In the genomic region with DNA sequence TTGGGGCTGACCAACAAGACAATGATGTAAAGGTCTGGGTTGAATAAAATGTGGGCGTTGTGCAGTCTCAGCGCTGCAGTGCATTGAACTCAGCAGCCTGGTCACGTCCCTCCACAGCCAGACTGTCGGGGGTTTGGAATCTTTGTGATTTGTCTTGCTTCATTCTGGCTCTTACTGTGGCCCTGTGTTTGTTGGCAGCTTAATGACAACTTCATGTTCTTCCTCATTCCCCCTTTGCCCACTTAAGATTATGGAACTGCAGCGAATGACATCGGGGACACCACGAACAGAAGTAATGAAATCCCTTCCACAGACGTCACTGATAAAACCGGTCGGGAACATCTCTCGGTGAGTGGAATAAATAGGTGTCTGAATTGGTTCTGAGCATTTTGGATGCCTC, we compare ENCODE assay signal across 16 cellular contexts.
DNase-seq lines count a peak whose midpoint lies in the region; ATAC-seq and TF ChIP-seq lines count a peak whose summit lies in the region.
"Had no signal": no experiment of that assay in that cellular context is flagged by ENCODE, and none has a peak within 500 bp of the region (broad histone marks: within the 10 kb centered on the region; RNA-seq: fewer than 3 reads in every experiment).

No MANE protein-coding gene starts in this region.

- peak; percentile 16 to 55 (median 50) for ATAC-seq in heart left ventricle
- peak; percentile 38 to 70 for ATAC-seq in left cardiac atrium

- H4K8ac ChIP-seq in neuronal stem cell (ENCODE audit: low read depth, low read length) = no peak overlapping the region

- H2AK5ac ChIP-seq in neuronal stem cell (ENCODE audit: low read depth, low read length) = no peak overlapping the region

- H2BK5ac ChIP-seq in neuronal stem cell (ENCODE audit: low read length) = no peak overlapping the region

- H3K27ac ChIP-seq in heart left ventricle (no peak overlapping the region), right atrium auricular region (peak overlapping the region in 1 of 2 donors; percentile 55), neuronal stem cell (replicated peaks; ENCODE audit: low read length) (no peak overlapping the region), testis (no peak overlapping the region)
- H3K27ac ChIP-seq: GM23248 had no signal

- H4K91ac ChIP-seq in neuronal stem cell (ENCODE audit: low read depth, low read length, poor library complexity) = no peak overlapping the region

- no peaks in the 10 kb centered on the region for H3K36me3 Mint-ChIP-seq in type B pancreatic cell
- H3K36me3 Mint-ChIP-seq: CD4-positive, alpha-beta memory T cell had no signal

- H3K27me3 ChIP-seq in heart left ventricle (peaks cover 0 to 2% (median 0%) of the 10 kb centered on the region in 9 donors), right atrium auricular region (no peaks in the 10 kb centered on the region), neuronal stem cell (ENCODE audit: control insufficient read depth in 3 of 3, insufficient read depth in 3 of 3, low read depth in 1 of 3, low read length in 3 of 3) (no peaks in the 10 kb centered on the region), testis (no peaks in the 10 kb centered on the region)

- no peak overlapping the region for H3K4me2 ChIP-seq in neuronal stem cell (ENCODE audit: insufficient read depth, low read length, poor library complexity, severe bottlenecking)

- peak overlapping the region; percentile 37 for H2AFZ ChIP-seq in neuronal stem cell (ENCODE audit: low read length)
- H2AFZ ChIP-seq: GM23248 had no signal

- H3K79me1 ChIP-seq in neuronal stem cell (ENCODE audit: low read depth, low read length) = no peaks in the 10 kb centered on the region

- no peak overlapping the region for H2BK15ac ChIP-seq in neuronal stem cell (ENCODE audit: low read length)

- no peak overlapping the region for H3K4me3 Mint-ChIP-seq in type B pancreatic cell
- H3K4me3 Mint-ChIP-seq: CD4-positive, alpha-beta memory T cell had no signal

- no peak for TF ChIP-seq CTCF in heart left ventricle (IDR thresholded peaks at IDR 0.05)
- TF ChIP-seq CTCF in right atrium auricular region (IDR thresholded peaks at IDR 0.05) = no peak
- TF ChIP-seq CTCF in testis (IDR thresholded peaks at IDR 0.05) = no peak
- TF ChIP-seq CTCF in type B pancreatic cell (conservative IDR thresholded peaks at IDR 0.05) = no peak

- 57 to 67% (median 62%) methylated on average over 11 of the region's 11 CpGs for WGBS in heart left ventricle, 4 donors
- WGBS in neuronal stem cell (ENCODE audit: extremely low coverage in 2 of 2, insufficient read length in 2 of 2, insufficient replicate concordance in 1 of 2), 2 donors = no CpG with 5 or more reads among the region's 11 CpGs
- 91 to 94% methylated on average over 11 of the region's 11 CpGs for WGBS in testis, 2 donors

- H3K27me3 Mint-ChIP-seq in type B pancreatic cell = no peaks in the 10 kb centered on the region
- H3K27me3 Mint-ChIP-seq: CD4-positive, alpha-beta memory T cell had no signal

- H3K36me3 ChIP-seq in heart left ventricle = no peaks in the 10 kb centered on the region
- no peaks in the 10 kb centered on the region for H3K36me3 ChIP-seq in right atrium auricular region
- no peaks in the 10 kb centered on the region for H3K36me3 ChIP-seq in neuronal stem cell (replicated peaks in 1 of 2; ENCODE audit: control insufficient read depth in 2 of 2, insufficient read depth in 2 of 2, low read length in 2 of 2)
- H3K36me3 ChIP-seq in testis (ENCODE audit: low read depth, missing control alignments) = no peaks in the 10 kb centered on the region

- H3K9me3 ChIP-seq in heart left ventricle (no peaks in the 10 kb centered on the region), right atrium auricular region (no peaks in the 10 kb centered on the region), neuronal stem cell (replicated peaks in 1 of 2; ENCODE audit: control insufficient read depth in 2 of 2, insufficient read depth in 1 of 2, low read depth in 1 of 2, low read length in 2 of 2) (no peaks in the 10 kb centered on the region), testis (no peaks in the 10 kb centered on the region)

- no peaks in the 10 kb centered on the region for H3K4me1 ChIP-seq in heart left ventricle
- peaks cover 0 to under 1% of the 10 kb centered on the region in 2 donors for H3K4me1 ChIP-seq in right atrium auricular region
- H3K4me1 ChIP-seq in neuronal stem cell (ENCODE audit: control insufficient read depth in 2 of 2, insufficient read depth in 1 of 2, low read depth in 1 of 2, low read length in 2 of 2) = no peaks in the 10 kb centered on the region
- no peaks in the 10 kb centered on the region for H3K4me1 ChIP-seq in testis

- no peak overlapping the region for H2BK120ac ChIP-seq in neuronal stem cell (ENCODE audit: low read depth, low read length)

- H3K14ac ChIP-seq in neuronal stem cell (ENCODE audit: low read length) = no peak overlapping the region

- H3K23ac ChIP-seq in neuronal stem cell (ENCODE audit: low read depth, low read length, poor library complexity) = no peak overlapping the region

- H3K18ac ChIP-seq in neuronal stem cell (ENCODE audit: low read length) = no peak overlapping the region

- no peak overlapping the region for H2BK12ac ChIP-seq in neuronal stem cell (ENCODE audit: low read length)

- TF ChIP-seq POLR2A in heart left ventricle (IDR thresholded peaks at IDR 0.05) (no peak), testis (IDR thresholded peaks at IDR 0.05) (no peak)

- H3K4me1 Mint-ChIP-seq in type B pancreatic cell (ENCODE audit: unreplicated experiment) = no peaks in the 10 kb centered on the region

- DNase-seq in heart left ventricle = no peak
- DNase-seq in right atrium auricular region (ENCODE audit: low spot score) = no peak
- DNase-seq in left cardiac atrium = no peak
- no peak for DNase-seq in neuronal stem cell (ENCODE audit: low spot score)
- no peak for DNase-seq in testis
- no peak for DNase-seq in type B pancreatic cell (ENCODE audit: extremely low spot score, unreplicated experiment)
- DNase-seq: C1 segment of cervical spinal cord; Calu3; CD4-positive, alpha-beta memory T cell; COR-L47; EL; GDM1; GM23248; H7; HCEC 1CT had no signal

- intact Hi-C loops in heart left ventricle (cut with DNase I) = no loop called here
- intact Hi-C loops in left cardiac atrium (cut with DNase I) = no loop called here
- intact Hi-C loops in testis (cut with DNase I; ENCODE audit: low total_unique reads) = no loop called here

- no peaks in the 10 kb centered on the region for H3K9me3 Mint-ChIP-seq in type B pancreatic cell
- H3K9me3 Mint-ChIP-seq: CD4-positive, alpha-beta memory T cell had no signal

- H3K9ac ChIP-seq in neuronal stem cell (ENCODE audit: low read depth, low read length, poor library complexity) = no peak overlapping the region
- H3K9ac ChIP-seq: GM23248 had no signal

- no peak overlapping the region for H3K27ac Mint-ChIP-seq in type B pancreatic cell
- H3K27ac Mint-ChIP-seq: CD4-positive, alpha-beta memory T cell had no signal

- H3K4me3 ChIP-seq in heart left ventricle (no peak overlapping the region), right atrium auricular region (no peak overlapping the region), neuronal stem cell (ENCODE audit: low read length in 2 of 2) (no peak overlapping the region), testis (no peak overlapping the region)
- H3K4me3 ChIP-seq: GM12878, GM23248 had no signal

- no peak overlapping the region for H3K4ac ChIP-seq in neuronal stem cell (ENCODE audit: low read length)
